In genomic region chr14:86115972-86116371, GRCh38 we compare ENCODE assay signal across 8 cellular contexts.
"Had no signal": no experiment of that assay in that cellular context is flagged by ENCODE, and none has a peak within 500 bp of the region (broad histone marks: within the 10 kb centered on the region; RNA-seq: fewer than 3 reads in every experiment).

No MANE protein-coding gene starts in this region.

- H3K9me3 ChIP-seq: HAP-1 had no signal

- ATAC-seq: HCT116 had no signal

- H3K36me3 ChIP-seq: HAP-1 had no signal

- H3K27ac ChIP-seq: GM23248 had no signal

- H3K9ac ChIP-seq: GM23248 had no signal

- H3K4me1 Mint-ChIP-seq: H9 had no signal

- H3K9me3 Mint-ChIP-seq: HFFc6 had no signal

- DNase-seq: GM23248, GOT3, H7, H9, HCEC 1CT, HFFc6 had no signal

- H3K27ac Mint-ChIP-seq: H9, HFFc6 had no signal

- H3K4me3 Mint-ChIP-seq: H9, HFFc6 had no signal

- H3K4me3 ChIP-seq: GM23248, HAP-1 had no signal

- H3K4me1 ChIP-seq: HAP-1 had no signal

- H2AFZ ChIP-seq: GM23248 had no signal
